ENCODE assay signal across 8 cellular contexts in the genomic region with DNA sequence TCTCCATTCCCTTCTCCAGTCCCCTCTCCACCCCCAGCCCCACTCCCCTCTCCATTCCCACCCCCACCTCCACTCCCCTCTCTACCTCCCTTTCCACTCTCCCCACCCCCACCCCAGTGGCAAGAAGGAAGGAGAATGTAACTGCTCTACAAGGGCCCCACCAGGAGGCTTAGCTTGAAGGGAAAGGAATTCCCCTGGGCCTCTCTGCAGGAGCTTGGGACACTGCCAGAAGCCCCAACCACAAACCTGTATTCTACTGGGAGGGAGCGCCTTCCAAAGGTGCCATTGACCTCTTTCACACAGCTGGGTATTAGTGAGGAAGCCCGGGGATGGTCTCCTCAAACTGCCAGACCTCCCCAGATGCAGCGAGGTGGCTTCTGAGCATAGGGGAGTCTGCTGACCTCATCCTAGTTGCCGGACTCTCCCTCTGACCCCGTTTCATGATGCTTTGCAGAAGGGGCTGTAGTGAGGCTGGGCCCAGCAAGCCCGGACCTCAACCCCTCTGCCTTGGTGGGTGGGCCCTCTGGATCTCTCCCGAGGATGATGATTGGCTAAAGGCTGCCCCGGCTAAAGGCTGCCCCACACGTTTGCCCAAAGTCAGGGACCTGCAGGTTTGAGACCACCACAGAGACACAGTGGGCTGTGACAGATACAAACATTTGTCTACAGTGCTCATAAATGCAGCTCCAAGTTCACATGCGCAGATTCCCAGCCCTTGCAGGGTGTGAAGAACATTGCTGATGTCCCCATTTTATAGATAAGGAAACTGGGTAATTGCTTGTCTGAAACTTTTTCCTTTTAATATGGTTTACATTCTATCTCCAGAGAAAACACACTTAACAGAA. TPM values are rescaled to one million over a fixed set of nuclear protein-coding genes. Genes with fewer than 3 reads are reported as not detected.
DNase-seq lines count a peak whose midpoint lies in the region; ATAC-seq and TF ChIP-seq lines count a peak whose summit lies in the region.

No MANE protein-coding gene starts in this region.

- no peaks in the 10 kb centered on the region for H3K36me3 ChIP-seq in neuronal stem cell (replicated peaks in 1 of 2; ENCODE audit: control insufficient read depth in 2 of 2, insufficient read depth in 2 of 2, low read length in 2 of 2)

- intact Hi-C loops in dorsolateral prefrontal cortex (cut with DNase I), result loop anchor here (1.0 to 5.0 kb wide), 2 partner anchors 43 to 98 kb away; no protein-coding TSS in a partner anchor

- no peak overlapping the region for H3K23ac ChIP-seq in neuronal stem cell (ENCODE audit: low read depth, low read length, poor library complexity)

- DNase-seq in DMS 273 treated with DMSO at 0.1 percent for 48 hours (lab: John Stamatoyannopoulos, UW) (peak; percentile 47), NCI-H1105 treated with DMSO at 0.1 percent for 48 hours (lab: John Stamatoyannopoulos, UW) (peak; percentile 12), dorsolateral prefrontal cortex (no peak), neuronal stem cell (ENCODE audit: low spot score) (no peak), hippocampal formation (lab: John Stamatoyannopoulos, UW) (no peak), NCI-H2081 (lab: John Stamatoyannopoulos, UW) (no peak)
- DNase-seq in activated CD4-positive, CD25-positive, alpha-beta regulatory T cell treated with anti-CD3 and anti-CD28 coated beads, Interleukin-2, amount 50 U/mL, for 72 hours, result no peak

- TF ChIP-seq CTCF in dorsolateral prefrontal cortex (IDR thresholded peaks at IDR 0.05 in 54 of 56, conservative IDR thresholded peaks at IDR 0.05 in 2 of 56; ENCODE audit: low read depth in 1 of 56, partially characterized antibody in 56 of 56), result no peak

- H3K9ac ChIP-seq in neuronal stem cell (ENCODE audit: low read depth, low read length, poor library complexity), result no peak overlapping the region

- no peak overlapping the region for H4K91ac ChIP-seq in neuronal stem cell (ENCODE audit: low read depth, low read length, poor library complexity)

- H3K14ac ChIP-seq in neuronal stem cell (ENCODE audit: low read length), result no peak overlapping the region

- no peak overlapping the region for H2BK120ac ChIP-seq in neuronal stem cell (ENCODE audit: low read depth, low read length)

- H3K4ac ChIP-seq in neuronal stem cell (ENCODE audit: low read length), result no peak overlapping the region

- no peak overlapping the region for H2BK5ac ChIP-seq in neuronal stem cell (ENCODE audit: low read length)

- H3K9me3 ChIP-seq in neuronal stem cell (replicated peaks in 1 of 2; ENCODE audit: control insufficient read depth in 2 of 2, insufficient read depth in 1 of 2, low read depth in 1 of 2, low read length in 2 of 2), result no peaks in the 10 kb centered on the region

- H3K27ac ChIP-seq in dorsolateral prefrontal cortex (peak overlapping the region in 53 of 59 donors; percentile 42 to 97 (median 91)), neuronal stem cell (replicated peaks; ENCODE audit: low read length) (no peak overlapping the region)

- H3K18ac ChIP-seq in neuronal stem cell (ENCODE audit: low read length), result peak overlapping the region; percentile 52

- peak overlapping the region; percentile 25 for H2AK5ac ChIP-seq in neuronal stem cell (ENCODE audit: low read depth, low read length)

- H2AFZ ChIP-seq in neuronal stem cell (ENCODE audit: low read length), result no peak overlapping the region

- no peak overlapping the region for H4K8ac ChIP-seq in neuronal stem cell (ENCODE audit: low read depth, low read length)

- H3K4me1 ChIP-seq in neuronal stem cell (ENCODE audit: control insufficient read depth in 2 of 2, insufficient read depth in 1 of 2, low read depth in 1 of 2, low read length in 2 of 2), result peaks cover 32 to 40% of the 10 kb centered on the region in 2 donors

- peaks cover 5% of the 10 kb centered on the region for H3K79me1 ChIP-seq in neuronal stem cell (ENCODE audit: low read depth, low read length)

- H2BK12ac ChIP-seq in neuronal stem cell (ENCODE audit: low read length), result peak overlapping the region; percentile 82

- H3K4me3 ChIP-seq in dorsolateral prefrontal cortex (peak overlapping the region in 52 of 59 donors; percentile 2 to 72 (median 60)), neuronal stem cell (ENCODE audit: low read length in 2 of 2) (no peak overlapping the region)

- H3K27me3 ChIP-seq in dorsolateral prefrontal cortex (no peaks in the 10 kb centered on the region), neuronal stem cell (ENCODE audit: control insufficient read depth in 3 of 3, insufficient read depth in 3 of 3, low read depth in 1 of 3, low read length in 3 of 3) (no peaks in the 10 kb centered on the region)

- WGBS in neuronal stem cell (ENCODE audit: extremely low coverage in 2 of 2, insufficient read length in 2 of 2, insufficient replicate concordance in 1 of 2), 2 donors, result no CpG with 5 or more reads among the region's 10 CpGs

- H2BK15ac ChIP-seq in neuronal stem cell (ENCODE audit: low read length), result peak overlapping the region; percentile 30

- no peak for ATAC-seq in HG03196 (IDR thresholded peaks at IDR 0.05; ENCODE audit: unreplicated experiment)

- peak overlapping the region; percentile 23 for H3K4me2 ChIP-seq in neuronal stem cell (ENCODE audit: insufficient read depth, low read length, poor library complexity, severe bottlenecking)

RNA-seq across cellular contexts. Expression of gene DEPP1, which starts 2.9 kb away (rescaled TPM):
- total RNA-seq in dorsolateral prefrontal cortex, result 100 to 1,000 TPM in 23 of 120 experiments, 10 to 100 TPM in 91, 1 to 10 TPM in 6; 8.1 to 234 (median 44.3) TPM
- 0.22 TPM for polyA plus RNA-seq in neuronal stem cell (2013, experiment 1 of 2)
- polyA plus RNA-seq in neuronal stem cell (2013, experiment 2 of 2), result 0.26 TPM

RNA-seq across cellular contexts. Expression of gene RASSF4, which starts 16.1 kb away (rescaled TPM):
- total RNA-seq in dorsolateral prefrontal cortex, result 100 to 1,000 TPM in 81 of 120 experiments, 10 to 100 TPM in 39; 54.6 to 175 (median 111) TPM
- 13.0 TPM for polyA plus RNA-seq in neuronal stem cell (2013, experiment 1 of 2)
- 13.1 TPM for polyA plus RNA-seq in neuronal stem cell (2013, experiment 2 of 2)

RNA-seq across cellular contexts. Expression of gene ZNF22, which starts 25.0 kb away (rescaled TPM):
- 10 to 100 TPM in 117 of 120 experiments, 1 to 10 TPM in 3; 9.2 to 20.9 (median 14.1) TPM for total RNA-seq in dorsolateral prefrontal cortex
- 65.4 TPM for polyA plus RNA-seq in neuronal stem cell (2013, experiment 1 of 2)
- polyA plus RNA-seq in neuronal stem cell (2013, experiment 2 of 2), result 66.3 TPM

Comparison
In these comparisons a context has a peak if more than half of its experiments do, and no peak if none do; other contexts are left out.
1. DNase-seq: peak in DMS 273 treated with DMSO at 0.1 percent for 48 hours (single experiment) and NCI-H1105 treated with DMSO at 0.1 percent for 48 hours (single experiment); none in dorsolateral prefrontal cortex (0 of 10), neuronal stem cell (single experiment), hippocampal formation (0 of 2), NCI-H2081 (0 of 2) and activated CD4-positive, CD25-positive, alpha-beta regulatory T cell treated with anti-CD3 and anti-CD28 coated beads, Interleukin-2, amount 50 U/mL, for 72 hours (single experiment).
2. H3K4me3 ChIP-seq: peak in dorsolateral prefrontal cortex (52 of 59); none in neuronal stem cell (0 of 2).